ENCODE assay signal across 15 cellular contexts in the genomic region with DNA sequence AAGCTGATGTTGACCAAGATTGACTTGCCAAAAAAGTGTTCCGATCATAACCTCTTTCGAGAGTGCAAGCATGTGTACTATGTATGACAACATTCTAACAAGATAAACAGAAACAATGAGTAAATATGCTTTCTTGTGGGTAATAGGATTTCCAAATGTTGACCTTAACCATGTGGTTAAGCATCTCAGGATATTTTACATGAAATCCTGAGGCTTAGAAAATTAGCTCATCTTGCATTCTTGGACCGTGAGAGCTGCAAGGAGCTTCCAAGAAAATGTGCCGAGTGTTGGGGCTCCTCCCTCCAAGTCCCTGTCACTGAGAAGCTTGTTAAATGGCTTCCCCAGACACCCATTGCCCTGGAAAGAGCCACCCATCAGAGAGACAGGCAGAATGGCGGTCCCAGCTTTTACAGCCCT. TPM values are rescaled to one million over a fixed set of nuclear protein-coding genes. Genes with fewer than 3 reads are reported as not detected.
DNase-seq lines count a peak whose midpoint lies in the region; ATAC-seq and TF ChIP-seq lines count a peak whose summit lies in the region.
"Had no signal": no experiment of that assay in that cellular context is flagged by ENCODE, and none has a peak within 500 bp of the region (broad histone marks: within the 10 kb centered on the region; RNA-seq: fewer than 3 reads in every experiment).

No MANE protein-coding gene starts in this region.

- no peaks in the 10 kb centered on the region for H3K36me3 Mint-ChIP-seq in osteocyte (ENCODE audit: unreplicated experiment)

- 47 to 65% (median 52%) methylated on average over 5 of the region's 5 CpGs for WGBS in heart left ventricle, 4 donors

- H3K9me3 Mint-ChIP-seq in osteocyte (ENCODE audit: unreplicated experiment), result no peaks in the 10 kb centered on the region
- H3K9me3 Mint-ChIP-seq: activated CD4-positive, alpha-beta memory T cell treated with anti-CD3 and anti-CD28 coated beads, Interleukin-2, amount 10 ng/mL, durations not matched to agents 7 days and 5 days had no signal

- no peak overlapping the region for H3K4me3 Mint-ChIP-seq in osteocyte (ENCODE audit: unreplicated experiment)
- H3K4me3 Mint-ChIP-seq: activated CD4-positive, alpha-beta memory T cell treated with anti-CD3 and anti-CD28 coated beads, Interleukin-2, amount 10 ng/mL, durations not matched to agents 7 days and 5 days had no signal

- H3K27me3 Mint-ChIP-seq in osteocyte (ENCODE audit: unreplicated experiment), result peaks cover 2% of the 10 kb centered on the region
- H3K27me3 Mint-ChIP-seq: activated CD4-positive, alpha-beta memory T cell treated with anti-CD3 and anti-CD28 coated beads, Interleukin-2, amount 10 ng/mL, durations not matched to agents 7 days and 5 days had no signal

- TF ChIP-seq CTCF in AG09309 (IDR thresholded peaks at IDR 0.05; ENCODE audit: control insufficient read depth, insufficient read depth, low read depth, low read length, missing control alignments), result no peak
- no peak for TF ChIP-seq CTCF in Peyer's patch (IDR thresholded peaks at IDR 0.05)
- no peak for TF ChIP-seq CTCF in heart left ventricle (IDR thresholded peaks at IDR 0.05)
- no peak for TF ChIP-seq CTCF in osteocyte (IDR thresholded peaks at IDR 0.05)

- no peaks in the 10 kb centered on the region for H3K4me1 ChIP-seq in Peyer's patch
- peaks cover 3 to 36% (median 25%) of the 10 kb centered on the region in 12 donors for H3K4me1 ChIP-seq in heart left ventricle
- H3K4me1 ChIP-seq: parathyroid adenoma had no signal

- H3K27ac Mint-ChIP-seq in osteocyte (ENCODE audit: unreplicated experiment), result no peak overlapping the region
- H3K27ac Mint-ChIP-seq: activated CD4-positive, alpha-beta memory T cell treated with anti-CD3 and anti-CD28 coated beads, Interleukin-2, amount 10 ng/mL, durations not matched to agents 7 days and 5 days had no signal

- peak; percentile 27 for DNase-seq in AG09309 (ENCODE audit: low read depth)
- peak in 1 of 3 donors; percentile 56 for DNase-seq in Peyer's patch
- peak in 3 of 5 donors; percentile 29 to 47 (median 37) for DNase-seq in heart left ventricle
- DNase-seq in osteocyte (ENCODE audit: extremely low spot score, unreplicated experiment), result peak; percentile 23
- no peak for DNase-seq in NK-92 treated with Interleukin-12 subunit alpha and Interleukin-12 subunit beta, amount 100 ng/mL, for 24 hours (lab: John Stamatoyannopoulos, UW)
- no peak for DNase-seq in stimulated activated CD4-positive, alpha-beta T cell treated with anti-CD3 and anti-CD28 coated beads, Interleukin-4, amount 100 ng/mL, for 1 hour
- DNase-seq in DMS79 treated with DMSO at 0.1 percent for 48 hours (lab: John Stamatoyannopoulos, UW), result no peak
- DNase-seq in RPMI8226, result no peak
- DNase-seq: activated CD4-positive, alpha-beta memory T cell treated with anti-CD3 and anti-CD28 coated beads, Interleukin-2, amount 10 ng/mL, durations not matched to agents 7 days and 5 days; C1 segment of cervical spinal cord; NCI-H1436; SW 1271 had no signal

- H3K27ac ChIP-seq in Peyer's patch, result peak overlapping the region; percentile 7 to 80 (median 46)
- peak overlapping the region; percentile 5 to 71 (median 48) for H3K27ac ChIP-seq in heart left ventricle
- H3K27ac ChIP-seq: HL-60, parathyroid adenoma had no signal

- peak; percentile 12 to 55 (median 37) for ATAC-seq in heart left ventricle

- H3K9me3 ChIP-seq in Peyer's patch (no peaks in the 10 kb centered on the region), heart left ventricle (no peaks in the 10 kb centered on the region)

- H3K27me3 ChIP-seq in Peyer's patch (no peaks in the 10 kb centered on the region), heart left ventricle (no peaks in the 10 kb centered on the region)

- no peaks in the 10 kb centered on the region for H3K36me3 ChIP-seq in Peyer's patch
- no peaks in the 10 kb centered on the region for H3K36me3 ChIP-seq in heart left ventricle

- H3K4me3 ChIP-seq in AG09309 (ENCODE audit: control insufficient read depth, low read depth, low read length), result no peak overlapping the region
- H3K4me3 ChIP-seq in Peyer's patch, result no peak overlapping the region
- H3K4me3 ChIP-seq in heart left ventricle, result no peak overlapping the region

- intact Hi-C loops in heart left ventricle (cut with DNase I), result loop anchor here in 1 of 10 donors (5.0 kb wide), 1 partner anchor 112 kb away; no protein-coding TSS in a partner anchor

- H3K4me1 Mint-ChIP-seq in osteocyte (ENCODE audit: unreplicated experiment), result peaks cover 3% of the 10 kb centered on the region
- H3K4me1 Mint-ChIP-seq: activated CD4-positive, alpha-beta memory T cell treated with anti-CD3 and anti-CD28 coated beads, Interleukin-2, amount 10 ng/mL, durations not matched to agents 7 days and 5 days had no signal

- TF ChIP-seq POLR2A in Peyer's patch (IDR thresholded peaks at IDR 0.05) (no peak), heart left ventricle (IDR thresholded peaks at IDR 0.05) (no peak)

RNA-seq across cellular contexts. Expression of gene C3orf20, which starts 50.1 kb away (rescaled TPM):
- total RNA-seq in Peyer's patch (not detected), heart left ventricle (under 1 TPM in 2 of 9 donors, not detected in 7; 0.21 to 0.31 TPM), osteocyte (not detected in 2 replicates)
- not detected for polyA plus RNA-seq in heart left ventricle
- polyA plus RNA-seq: adipose tissue had no signal

Comparison
In these comparisons a context has a peak if more than half of its experiments do, and no peak if none do; other contexts are left out.
1. DNase-seq: peak in AG09309 (single experiment), heart left ventricle (3 of 5) and osteocyte (single experiment); none in NK-92 treated with Interleukin-12 subunit alpha and Interleukin-12 subunit beta, amount 100 ng/mL, for 24 hours (single experiment), stimulated activated CD4-positive, alpha-beta T cell treated with anti-CD3 and anti-CD28 coated beads, Interleukin-4, amount 100 ng/mL, for 1 hour (single experiment), DMS79 treated with DMSO at 0.1 percent for 48 hours (single experiment) and RPMI8226 (single experiment).